ENCODE assay signal across 8 cellular contexts in genomic region chr11:64355078-64355940, GRCh38. TPM values are rescaled to one million over a fixed set of nuclear protein-coding genes. Genes with fewer than 3 reads are reported as not detected.
DNase-seq lines count a peak whose midpoint lies in the region; ATAC-seq, FAIRE-seq and TF ChIP-seq lines count a peak whose summit lies in the region.

No MANE protein-coding gene starts in this region.

- H3K9me3 ChIP-seq in neutrophil = no peaks in the 10 kb centered on the region

- H3K27ac Mint-ChIP-seq in activated CD8-positive, alpha-beta T cell treated with anti-CD3 and anti-CD28 coated beads, Interleukin-2, amount 10 ng/mL, durations not matched to agents 7 days and 5 days = peak overlapping the region; percentile 63

- CTCF ChIA-PET in activated CD8-positive, alpha-beta T cell treated with anti-CD3 and anti-CD28 coated beads, Interleukin-2, amount 10 ng/mL, durations not matched to agents 7 days and 5 days (lab: Charles Lee) = interaction anchor here (0.6 to 7.1 kb wide), 20 partner anchors 10 to 588 kb away, joined by 3 to 39 read pairs (median 4); partner anchors contain the start of genes ESRRA, FERMT3, PRDX5 and TRMT112

- H3K4me1 ChIP-seq in neutrophil (ENCODE audit: control insufficient read depth in 1 of 2, insufficient read depth in 1 of 2, low read depth in 1 of 2, low read length in 1 of 2) = peaks cover 25 to 30% of the 10 kb centered on the region in 2 experiments

- peaks cover 80% of the 10 kb centered on the region for H3K36me3 ChIP-seq in neutrophil

- H3K36me3 Mint-ChIP-seq in activated CD8-positive, alpha-beta T cell treated with anti-CD3 and anti-CD28 coated beads, Interleukin-2, amount 10 ng/mL, durations not matched to agents 7 days and 5 days (ENCODE audit: low read depth) = peaks cover 12% of the 10 kb centered on the region

- no peak for TF ChIP-seq POLR2A in GM12891 (IDR thresholded peaks at IDR 0.05; ENCODE audit: low read depth, low read length)

- ATAC-seq in activated CD8-positive, alpha-beta T cell treated with anti-CD3 and anti-CD28 coated beads, Interleukin-2, amount 10 ng/mL, durations not matched to agents 7 days and 5 days = peak; percentile 23
- ATAC-seq in HG02678 (IDR thresholded peaks at IDR 0.05; ENCODE audit: unreplicated experiment) (no peak), HG02973 (IDR thresholded peaks at IDR 0.05; ENCODE audit: unreplicated experiment) (no peak)

- no peaks in the 10 kb centered on the region for H3K27me3 Mint-ChIP-seq in activated CD8-positive, alpha-beta T cell treated with anti-CD3 and anti-CD28 coated beads, Interleukin-2, amount 10 ng/mL, durations not matched to agents 7 days and 5 days (ENCODE audit: low read depth)

- H3K4me1 Mint-ChIP-seq in activated CD8-positive, alpha-beta T cell treated with anti-CD3 and anti-CD28 coated beads, Interleukin-2, amount 10 ng/mL, durations not matched to agents 7 days and 5 days (ENCODE audit: low read depth) = peaks cover 39% of the 10 kb centered on the region

- TF ChIP-seq CTCF in AG09309 (IDR thresholded peaks at IDR 0.05; ENCODE audit: control insufficient read depth, insufficient read depth, low read depth, low read length, missing control alignments) = peak; percentile 90
- peak; percentile 24 for TF ChIP-seq CTCF in neutrophil (IDR thresholded peaks at IDR 0.05)

- FAIRE-seq in GM12891 (lab: Jason Lieb, UNC) = peak; percentile 13

- DNase-seq in AG09309 (ENCODE audit: low read depth) (no peak), GM12891 (ENCODE audit: insufficient read length, low spot score) (peak; percentile 84), NCI-H2171 (lab: John Stamatoyannopoulos, UW) (peak; percentile 81), foreskin melanocyte (peak; percentile 66)
- peak; percentile 65 for DNase-seq in activated CD8-positive, alpha-beta T cell treated with anti-CD3 and anti-CD28 coated beads, Interleukin-2, amount 10 ng/mL, durations not matched to agents 7 days and 5 days

- H3K4me3 Mint-ChIP-seq in activated CD8-positive, alpha-beta T cell treated with anti-CD3 and anti-CD28 coated beads, Interleukin-2, amount 10 ng/mL, durations not matched to agents 7 days and 5 days = no peak overlapping the region

- POLR2A ChIA-PET in activated CD8-positive, alpha-beta T cell treated with anti-CD3 and anti-CD28 coated beads, Interleukin-2, amount 10 ng/mL, durations not matched to agents 7 days and 5 days (lab: Charles Lee) = interaction anchor here (1.3 kb wide), 1 partner anchor 38 kb away, joined by 3 read pairs; the partner anchor contains the start of genes PRDX5 and TRMT112

- no peaks in the 10 kb centered on the region for H3K9me3 Mint-ChIP-seq in activated CD8-positive, alpha-beta T cell treated with anti-CD3 and anti-CD28 coated beads, Interleukin-2, amount 10 ng/mL, durations not matched to agents 7 days and 5 days (ENCODE audit: insufficient read depth)

- H3K4me3 ChIP-seq in AG09309 (ENCODE audit: control insufficient read depth, low read depth, low read length) (no peak overlapping the region), neutrophil (ENCODE audit: low read depth in 1 of 2, low read length in 1 of 2) (no peak overlapping the region)

- H3K27me3 ChIP-seq in neutrophil = no peaks in the 10 kb centered on the region

- H3K27ac ChIP-seq in neutrophil = peak overlapping the region; percentile 50

TF ChIP-seq in GM12891, 5 proteins besides CTCF, POLR2A, EP300 and RAD21:
- TF ChIP-seq TAF1 (IDR thresholded peaks at IDR 0.05; ENCODE audit: low read depth, low read length) = no peak
- no peak for TF ChIP-seq POU2F2 (IDR thresholded peaks at IDR 0.05; ENCODE audit: low read depth, low read length)
- no peak for TF ChIP-seq SPI1 (IDR thresholded peaks at IDR 0.05; ENCODE audit: low read depth, low read length)
- no peak for TF ChIP-seq POLR2AphosphoS5 (IDR thresholded peaks at IDR 0.05; ENCODE audit: low read depth, low read length)
- no peak for TF ChIP-seq PAX5 (IDR thresholded peaks at IDR 0.05; ENCODE audit: insufficient read depth, low read length, severe bottlenecking)

RNA-seq across cellular contexts. Expression of gene RPS6KA4, which starts 3.7 kb away (rescaled TPM):
- 12.4 TPM for polyA plus RNA-seq in GM12891 (2012; ENCODE audit: low read depth, missing spikeins)
- 10 to 100 TPM; 39.0 to 42.3 TPM for total RNA-seq in activated CD8-positive, alpha-beta T cell treated with anti-CD3 and anti-CD28 coated beads, Interleukin-2, amount 10 ng/mL, durations not matched to agents 7 days and 5 days

RNA-seq across cellular contexts. Expression of gene CCDC88B, which starts 15.3 kb away (rescaled TPM):
- polyA plus RNA-seq in GM12891 (2012; ENCODE audit: low read depth, missing spikeins) = 45.4 TPM
- total RNA-seq in activated CD8-positive, alpha-beta T cell treated with anti-CD3 and anti-CD28 coated beads, Interleukin-2, amount 10 ng/mL, durations not matched to agents 7 days and 5 days = 100 to 1,000 TPM; 127 TPM

RNA-seq across cellular contexts. Expression of gene PRDX5, which starts 37.4 kb away (rescaled TPM):
- polyA plus RNA-seq in GM12891 (2012; ENCODE audit: low read depth, missing spikeins) = 306 TPM
- total RNA-seq in activated CD8-positive, alpha-beta T cell treated with anti-CD3 and anti-CD28 coated beads, Interleukin-2, amount 10 ng/mL, durations not matched to agents 7 days and 5 days = 100 to 1,000 TPM; 102 to 106 TPM

RNA-seq across cellular contexts. Expression of gene TRMT112, which starts 38.0 kb away (rescaled TPM):
- 327 TPM for polyA plus RNA-seq in GM12891 (2012; ENCODE audit: low read depth, missing spikeins)
- 100 to 1,000 TPM; 154 to 165 TPM for total RNA-seq in activated CD8-positive, alpha-beta T cell treated with anti-CD3 and anti-CD28 coated beads, Interleukin-2, amount 10 ng/mL, durations not matched to agents 7 days and 5 days

RNA-seq across cellular contexts. Expression of gene ESRRA, which starts 50.0 kb away (rescaled TPM):
- polyA plus RNA-seq in GM12891 (2012; ENCODE audit: low read depth, missing spikeins) = 11.5 TPM
- 10 to 100 TPM; 42.7 to 43.2 TPM for total RNA-seq in activated CD8-positive, alpha-beta T cell treated with anti-CD3 and anti-CD28 coated beads, Interleukin-2, amount 10 ng/mL, durations not matched to agents 7 days and 5 days
